ENCODE assay signal across 3 cellular contexts in genomic region chr21:29885491-29885890, GRCh38.
"Had no signal": no experiment of that assay in that cellular context is flagged by ENCODE, and none has a peak within 500 bp of the region (broad histone marks: within the 10 kb centered on the region; RNA-seq: fewer than 3 reads in every experiment).

No MANE protein-coding gene starts in this region.

- H3K4me3 ChIP-seq: GM12878 had no signal

- ATAC-seq: GM12878 had no signal

- DNase-seq: GDM1, GF-D8 had no signal
